1 cellular context compared by ENCODE assay signal in the genomic region with DNA sequence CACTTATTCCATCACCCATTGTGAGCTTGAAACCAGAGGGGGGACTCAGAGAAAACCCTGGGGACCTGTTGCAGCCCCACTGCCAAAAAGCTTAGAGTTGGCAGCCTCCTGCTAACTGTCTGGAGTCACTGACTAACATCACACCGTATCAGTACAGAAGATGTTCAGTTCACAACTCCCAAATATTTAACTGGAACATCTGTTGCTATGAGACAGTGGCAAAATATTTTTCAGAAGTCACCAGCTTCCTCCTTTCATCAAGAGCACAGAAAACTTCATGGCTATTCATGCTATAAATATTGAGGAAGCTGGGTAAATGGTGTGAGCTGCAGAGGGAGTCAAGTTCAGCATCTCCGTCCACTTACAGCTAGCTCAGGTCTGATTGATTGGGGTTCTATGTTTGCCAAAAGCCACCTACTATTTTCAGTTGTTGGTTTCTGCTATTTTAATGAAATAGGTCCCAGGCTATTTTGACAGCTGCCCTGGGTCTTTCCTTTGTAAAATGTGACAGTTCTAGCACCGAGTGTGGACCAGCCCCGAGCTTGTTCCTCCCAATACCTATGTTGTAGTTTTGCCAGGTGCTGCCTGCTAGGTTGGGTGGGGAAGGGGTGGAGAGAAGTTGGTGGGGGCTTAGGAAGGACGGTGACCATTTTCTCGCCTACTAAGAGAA.
TF ChIP-seq lines count a peak whose summit lies in the region.

No MANE protein-coding gene starts in this region.

TF ChIP-seq in K562, 482 proteins besides CTCF, POLR2A, EP300 and RAD21:
- TF ChIP-seq, protein P1, sequence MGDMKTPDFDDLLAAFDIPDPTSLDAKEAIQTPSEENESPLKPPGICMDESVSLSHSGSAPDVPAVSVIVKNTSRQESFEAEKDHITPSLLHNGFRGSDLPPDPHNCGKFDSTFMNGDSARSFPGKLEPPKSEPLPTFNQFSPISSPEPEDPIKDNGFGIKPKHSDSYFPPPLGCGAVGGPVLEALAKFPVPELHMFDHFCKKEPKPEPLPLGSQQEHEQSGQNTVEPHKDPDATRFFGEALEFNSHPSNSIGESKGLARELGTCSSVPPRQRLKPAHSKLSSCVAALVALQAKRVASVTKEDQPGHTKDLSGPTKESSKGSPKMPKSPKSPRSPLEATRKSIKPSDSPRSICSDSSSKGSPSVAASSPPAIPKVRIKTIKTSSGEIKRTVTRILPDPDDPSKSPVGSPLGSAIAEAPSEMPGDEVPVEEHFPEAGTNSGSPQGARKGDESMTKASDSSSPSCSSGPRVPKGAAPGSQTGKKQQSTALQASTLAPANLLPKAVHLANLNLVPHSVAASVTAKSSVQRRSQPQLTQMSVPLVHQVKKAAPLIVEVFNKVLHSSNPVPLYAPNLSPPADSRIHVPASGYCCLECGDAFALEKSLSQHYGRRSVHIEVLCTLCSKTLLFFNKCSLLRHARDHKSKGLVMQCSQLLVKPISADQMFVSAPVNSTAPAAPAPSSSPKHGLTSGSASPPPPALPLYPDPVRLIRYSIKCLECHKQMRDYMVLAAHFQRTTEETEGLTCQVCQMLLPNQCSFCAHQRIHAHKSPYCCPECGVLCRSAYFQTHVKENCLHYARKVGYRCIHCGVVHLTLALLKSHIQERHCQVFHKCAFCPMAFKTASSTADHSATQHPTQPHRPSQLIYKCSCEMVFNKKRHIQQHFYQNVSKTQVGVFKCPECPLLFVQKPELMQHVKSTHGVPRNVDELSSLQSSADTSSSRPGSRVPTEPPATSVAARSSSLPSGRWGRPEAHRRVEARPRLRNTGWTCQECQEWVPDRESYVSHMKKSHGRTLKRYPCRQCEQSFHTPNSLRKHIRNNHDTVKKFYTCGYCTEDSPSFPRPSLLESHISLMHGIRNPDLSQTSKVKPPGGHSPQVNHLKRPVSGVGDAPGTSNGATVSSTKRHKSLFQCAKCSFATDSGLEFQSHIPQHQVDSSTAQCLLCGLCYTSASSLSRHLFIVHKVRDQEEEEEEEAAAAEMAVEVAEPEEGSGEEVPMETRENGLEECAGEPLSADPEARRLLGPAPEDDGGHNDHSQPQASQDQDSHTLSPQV (IDR thresholded peaks at IDR 0.05): no peak
- TF ChIP-seq RFX1 (IDR thresholded peaks at IDR 0.05): 0 out of 2 replicates have a peak, but pooled peaks have one; percentile 36
- no peak for TF ChIP-seq POLR3A (IDR thresholded peaks at IDR 0.05; ENCODE audit: borderline replicate concordance, extremely low read depth, insufficient read depth, insufficient read length)
- no peak for TF ChIP-seq ZNF384 (IDR thresholded peaks at IDR 0.05; ENCODE audit: low read depth, low read length)
- TF ChIP-seq HIVEP1 (CRISPR knock-in tag; IDR thresholded peaks at IDR 0.05): no peak
- TF ChIP-seq, protein P2, sequence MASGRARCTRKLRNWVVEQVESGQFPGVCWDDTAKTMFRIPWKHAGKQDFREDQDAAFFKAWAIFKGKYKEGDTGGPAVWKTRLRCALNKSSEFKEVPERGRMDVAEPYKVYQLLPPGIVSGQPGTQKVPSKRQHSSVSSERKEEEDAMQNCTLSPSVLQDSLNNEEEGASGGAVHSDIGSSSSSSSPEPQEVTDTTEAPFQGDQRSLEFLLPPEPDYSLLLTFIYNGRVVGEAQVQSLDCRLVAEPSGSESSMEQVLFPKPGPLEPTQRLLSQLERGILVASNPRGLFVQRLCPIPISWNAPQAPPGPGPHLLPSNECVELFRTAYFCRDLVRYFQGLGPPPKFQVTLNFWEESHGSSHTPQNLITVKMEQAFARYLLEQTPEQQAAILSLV (tag; IDR thresholded peaks at IDR 0.05): no peak
- no peak for TF ChIP-seq CHCHD3 (CRISPR knock-in tag; IDR thresholded peaks at IDR 0.05)
- no peak for TF ChIP-seq ZNF707 (CRISPR knock-in tag; conservative IDR thresholded peaks at IDR 0.05)
TF ChIP-seq in K562: peak in this region for 1.
